ENCODE assay signal across 8 cellular contexts in genomic region chr19:4267101-4267900, GRCh38. TPM values are rescaled to one million over a fixed set of nuclear protein-coding genes. Genes with fewer than 3 reads are reported as not detected.
DNase-seq lines count a peak whose midpoint lies in the region; ATAC-seq lines count a peak whose summit lies in the region.

No MANE protein-coding gene starts in this region.

- peaks cover 7% of the 10 kb centered on the region for H3K4me1 Mint-ChIP-seq in activated CD4-positive, alpha-beta memory T cell treated with anti-CD3 and anti-CD28 coated beads for 36 hours (ENCODE audit: low read depth)

- no peaks in the 10 kb centered on the region for H3K27me3 Mint-ChIP-seq in activated CD4-positive, alpha-beta memory T cell treated with anti-CD3 and anti-CD28 coated beads for 36 hours

- H3K36me3 ChIP-seq in effector memory CD4-positive, alpha-beta T cell (ENCODE audit: control insufficient read depth, insufficient read depth, low read length) = peaks cover 42% of the 10 kb centered on the region
- H3K36me3 ChIP-seq in mucosa of rectum (ENCODE audit: control insufficient read depth in 2 of 2, insufficient read depth in 2 of 2, low read length in 2 of 2) = peaks cover 20 to 36% of the 10 kb centered on the region in 2 donors

- no peak overlapping the region for H3K4me3 ChIP-seq in effector memory CD4-positive, alpha-beta T cell (ENCODE audit: insufficient read depth, low read depth, low read length, poor library complexity, severe bottlenecking)
- no peak overlapping the region for H3K4me3 ChIP-seq in mucosa of rectum (ENCODE audit: low read length in 2 of 2)

- H3K36me3 Mint-ChIP-seq in activated CD4-positive, alpha-beta memory T cell treated with anti-CD3 and anti-CD28 coated beads for 36 hours = peaks cover 32% of the 10 kb centered on the region

- H3K9me3 ChIP-seq in effector memory CD4-positive, alpha-beta T cell (ENCODE audit: control insufficient read depth, low read length) = no peaks in the 10 kb centered on the region
- H3K9me3 ChIP-seq in mucosa of rectum (ENCODE audit: control insufficient read depth in 2 of 2, low read length in 2 of 2) = no peaks in the 10 kb centered on the region

- no peak for ATAC-seq in GM18870 (IDR thresholded peaks at IDR 0.05; ENCODE audit: unreplicated experiment)

- peak; percentile 12 for DNase-seq in NCI-H2029 treated with DMSO at 0.1 percent for 48 hours (lab: John Stamatoyannopoulos, UW)
- DNase-seq in NCI-H2029 (lab: John Stamatoyannopoulos, UW) = no peak
- DNase-seq in NCI-H69 (lab: John Stamatoyannopoulos, UW) = peak; percentile 78
- peak; percentile 68 for DNase-seq in activated CD4-positive, alpha-beta memory T cell treated with anti-CD3 and anti-CD28 coated beads for 36 hours
- DNase-seq in effector memory CD4-positive, alpha-beta T cell = peak; percentile 15 to 43 (median 19)
- peak; percentile 31 for DNase-seq in stimulated activated naive CD4-positive, alpha-beta T cell treated with Interleukin-2 at 50 U/mL for 16 hours (lab: John Stamatoyannopoulos, UW)

- no peaks in the 10 kb centered on the region for H3K9me3 Mint-ChIP-seq in activated CD4-positive, alpha-beta memory T cell treated with anti-CD3 and anti-CD28 coated beads for 36 hours

- no peak overlapping the region for H3K9ac ChIP-seq in mucosa of rectum (ENCODE audit: low read depth in 1 of 2, low read length in 2 of 2)

- no peaks in the 10 kb centered on the region for H3K27me3 ChIP-seq in effector memory CD4-positive, alpha-beta T cell (replicated peaks; ENCODE audit: control insufficient read depth, insufficient read depth, low read length, poor library complexity, severe bottlenecking)
- no peaks in the 10 kb centered on the region for H3K27me3 ChIP-seq in mucosa of rectum (ENCODE audit: control insufficient read depth in 2 of 2, insufficient read depth in 2 of 2, low read length in 2 of 2)

- H3K4me1 ChIP-seq in effector memory CD4-positive, alpha-beta T cell (ENCODE audit: control insufficient read depth, insufficient read depth, low read length, poor library complexity, severe bottlenecking) = no peaks in the 10 kb centered on the region
- peaks cover 10 to 17% of the 10 kb centered on the region in 2 donors for H3K4me1 ChIP-seq in mucosa of rectum (ENCODE audit: control insufficient read depth in 2 of 2, insufficient read depth in 2 of 2, low read length in 2 of 2)

- no peak overlapping the region for H3K27ac Mint-ChIP-seq in activated CD4-positive, alpha-beta memory T cell treated with anti-CD3 and anti-CD28 coated beads for 36 hours

- H3K27ac ChIP-seq in effector memory CD4-positive, alpha-beta T cell (ENCODE audit: insufficient read depth, low read length, poor library complexity, severe bottlenecking) = no peak overlapping the region
- H3K27ac ChIP-seq in mucosa of rectum (ENCODE audit: low read depth in 2 of 2, low read length in 2 of 2) = peak overlapping the region; percentile 60 to 76

- H3K4me3 Mint-ChIP-seq in activated CD4-positive, alpha-beta memory T cell treated with anti-CD3 and anti-CD28 coated beads for 36 hours = no peak overlapping the region

- CTCF ChIA-PET in activated CD4-positive, alpha-beta memory T cell treated with anti-CD3 and anti-CD28 coated beads for 36 hours (lab: Charles Lee) = interaction anchor here (0.7 to 5.4 kb wide), 39 partner anchors 11 to 258 kb away, joined by 3 to 93 read pairs (median 4); partner anchors contain the start of genes CHAF1A, FSD1, MPND and SH3GL1

- intact Hi-C loops in activated CD4-positive, alpha-beta memory T cell treated with anti-CD3 and anti-CD28 coated beads for 36 hours (cut with micrococcal nuclease) = loop anchor here (1.0 to 10.0 kb wide), 3 partner anchors 85 to 258 kb away; no protein-coding TSS in a partner anchor

- POLR2A ChIA-PET in activated CD4-positive, alpha-beta memory T cell treated with anti-CD3 and anti-CD28 coated beads for 36 hours (lab: Charles Lee) = interaction anchor here (1.1 kb wide), 1 partner anchor 9 kb away, joined by 3 read pairs; no protein-coding TSS in a partner anchor

RNA-seq across cellular contexts. Expression of gene SHD, which starts 11.8 kb away (rescaled TPM):
- not detected for total RNA-seq in activated CD4-positive, alpha-beta memory T cell treated with anti-CD3 and anti-CD28 coated beads for 36 hours

RNA-seq across cellular contexts. Expression of gene YJU2, which starts 20.4 kb away (rescaled TPM):
- 10 to 100 TPM; 24.0 to 25.5 TPM for total RNA-seq in activated CD4-positive, alpha-beta memory T cell treated with anti-CD3 and anti-CD28 coated beads for 36 hours

RNA-seq across cellular contexts. Expression of gene TMIGD2, which starts 34.9 kb away (rescaled TPM):
- total RNA-seq in activated CD4-positive, alpha-beta memory T cell treated with anti-CD3 and anti-CD28 coated beads for 36 hours = 1 to 10 TPM; 2.4 to 2.6 TPM

RNA-seq across cellular contexts. Expression of gene FSD1, which starts 37.1 kb away (rescaled TPM):
- 1 to 10 TPM; 7.8 to 8.1 TPM for total RNA-seq in activated CD4-positive, alpha-beta memory T cell treated with anti-CD3 and anti-CD28 coated beads for 36 hours

RNA-seq across cellular contexts. Expression of gene EBI3, which starts 38.0 kb away (rescaled TPM):
- total RNA-seq in activated CD4-positive, alpha-beta memory T cell treated with anti-CD3 and anti-CD28 coated beads for 36 hours = 10 to 100 TPM; 11.0 to 14.2 TPM
